11 cellular contexts compared by ENCODE assay signal in genomic region chr3:94525039-94525438, GRCh38.
DNase-seq lines count a peak whose midpoint lies in the region; ATAC-seq and TF ChIP-seq lines count a peak whose summit lies in the region.
"Had no signal": no experiment of that assay in that cellular context is flagged by ENCODE, and none has a peak within 500 bp of the region (broad histone marks: within the 10 kb centered on the region; RNA-seq: fewer than 3 reads in every experiment).

No MANE protein-coding gene starts in this region.

- no CpG with 5 or more reads among the region's 6 CpGs for WGBS in H9 (ENCODE audit: extremely low coverage, insufficient read length, low lambda C conversion rate)

- peak; percentile 49; the same call in 2 of the 3 replicates for TF ChIP-seq CTCF in H9 (conservative IDR thresholded peaks at IDR 0.05)

- CTCF ChIA-PET in CD4-positive, alpha-beta memory T cell (lab: Charles Lee; ENCODE audit: partially characterized antibody) = no interaction called here

- no peak overlapping the region for H4K91ac ChIP-seq in H9 (ENCODE audit: insufficient read length, low read depth, low read length)

- no peaks in the 10 kb centered on the region for H3K79me2 ChIP-seq in H9 (ENCODE audit: insufficient read depth, low read length)

- H2BK20ac ChIP-seq in H9 (ENCODE audit: low read depth, low read length, poor library complexity, severe bottlenecking) = no peak overlapping the region

- H3K4me3 Mint-ChIP-seq in H9 = no peak overlapping the region
- H3K4me3 Mint-ChIP-seq in CD4-positive, alpha-beta memory T cell = no peak overlapping the region
- H3K4me3 Mint-ChIP-seq: T-helper 1 cell treated with Interleukin-12 subunit alpha and Interleukin-12 subunit beta and Interleukin-4 antibody, amounts not matched to agents 30 μg/mL and 1 μg/mL, for 36 hours had no signal

- no peak overlapping the region for H4K5ac ChIP-seq in H9 (ENCODE audit: insufficient read length, low read depth, low read length)

- H3K4me2 ChIP-seq in H9 (ENCODE audit: insufficient read depth, insufficient read length, low read length) = no peak overlapping the region

- DNase-seq in H9 (peak; percentile 28), SJSA1 (ENCODE audit: low read depth in 1 of 2, low spot score in 2 of 2) (peak; percentile 42 to 45), globus pallidus (ENCODE audit: low spot score) (peak; percentile 20), pons (ENCODE audit: low spot score) (peak; percentile 10), mesenteric fat pad (ENCODE audit: low spot score) (no peak)
- DNase-seq in CD4-positive, alpha-beta memory T cell = no peak
- DNase-seq in stimulated activated CD8-positive, alpha-beta memory T cell treated with anti-CD3 and anti-CD28 coated beads, Interleukin-4, amount 100 ng/mL, for 48 hours = no peak
- DNase-seq: activated naive CD4-positive, alpha-beta T cell treated with Interleukin-2 at 50 U/mL for 16 hours; GOT3 had no signal

- H3K27ac ChIP-seq in H9 (ENCODE audit: insufficient read length, low read depth, low read length) (no peak overlapping the region), SJSA1 (no peak overlapping the region)
- H3K27ac ChIP-seq in CD4-positive, alpha-beta memory T cell (ENCODE audit: low read depth, low read length) = no peak overlapping the region

- H3K27ac Mint-ChIP-seq in H9 = no peak overlapping the region
- no peak overlapping the region for H3K27ac Mint-ChIP-seq in CD4-positive, alpha-beta memory T cell
- H3K27ac Mint-ChIP-seq: T-helper 1 cell treated with Interleukin-12 subunit alpha and Interleukin-12 subunit beta and Interleukin-4 antibody, amounts not matched to agents 30 μg/mL and 1 μg/mL, for 36 hours had no signal

- no peak overlapping the region for H3K14ac ChIP-seq in H9 (ENCODE audit: insufficient read depth, low read length)

- no peak overlapping the region for H3K23ac ChIP-seq in H9 (ENCODE audit: insufficient read length, low read depth, low read length)

- H3K23me2 ChIP-seq in H9 (ENCODE audit: insufficient read length, low read depth, low read length, poor library complexity, severe bottlenecking) = no peaks in the 10 kb centered on the region

- no peak overlapping the region for H2AK5ac ChIP-seq in H9 (ENCODE audit: insufficient read length, low read length)

- H3K4me3 ChIP-seq in SJSA1 = no peak overlapping the region
- H3K4me3 ChIP-seq in CD4-positive, alpha-beta memory T cell (ENCODE audit: low read length in 2 of 2) = no peak overlapping the region

- H3K18ac ChIP-seq in H9 (ENCODE audit: insufficient read length, low read depth, low read length) = no peak overlapping the region

- H2BK15ac ChIP-seq in H9 (ENCODE audit: low read depth, low read length) = no peak overlapping the region

- no peaks in the 10 kb centered on the region for H3K4me1 ChIP-seq in H9 (ENCODE audit: insufficient read depth, low read length)
- H3K4me1 ChIP-seq in SJSA1 (replicated peaks) = peaks cover 5% of the 10 kb centered on the region; the same call in 1 of the 2 replicates
- no peaks in the 10 kb centered on the region for H3K4me1 ChIP-seq in CD4-positive, alpha-beta memory T cell (ENCODE audit: insufficient read depth, low read length)

- H3K9me3 ChIP-seq in H9 (ENCODE audit: control insufficient read depth, low read depth, low read length) (no peaks in the 10 kb centered on the region), SJSA1 (replicated peaks) (no peaks in the 10 kb centered on the region)
- H3K9me3 ChIP-seq in CD4-positive, alpha-beta memory T cell (ENCODE audit: control insufficient read depth in 1 of 2, low read length in 2 of 2) = no peaks in the 10 kb centered on the region

- no peak overlapping the region for H2BK12ac ChIP-seq in H9 (ENCODE audit: insufficient read length, low read depth, low read length)

- H3K4ac ChIP-seq in H9 (ENCODE audit: low read depth, low read length) = no peak overlapping the region

- intact Hi-C loops in CD4-positive, alpha-beta memory T cell (cut with micrococcal nuclease) = no loop called here

- no peak overlapping the region for H3K9ac ChIP-seq in H9 (ENCODE audit: extremely low read depth, insufficient read length, low read length)

- no peak overlapping the region for H4K8ac ChIP-seq in H9 (replicated peaks; ENCODE audit: insufficient read length, low read depth, low read length)

- no peaks in the 10 kb centered on the region for H4K20me1 ChIP-seq in H9 (ENCODE audit: control insufficient read depth, insufficient read depth, insufficient read length)

- no peaks in the 10 kb centered on the region for H3K36me3 Mint-ChIP-seq in H9 (ENCODE audit: insufficient read depth in 1 of 3, low read depth in 3 of 3)
- no peaks in the 10 kb centered on the region for H3K36me3 Mint-ChIP-seq in CD4-positive, alpha-beta memory T cell

- no peak overlapping the region for H2BK5ac ChIP-seq in H9 (ENCODE audit: insufficient read length, low read length)

- POLR2A ChIA-PET in CD4-positive, alpha-beta memory T cell (lab: Charles Lee; ENCODE audit: partially characterized antibody) = no interaction called here

- no peaks in the 10 kb centered on the region for H3K79me1 ChIP-seq in H9 (ENCODE audit: insufficient read depth, low read depth, low read length, poor library complexity, severe bottlenecking)

- no peaks in the 10 kb centered on the region for H3K27me3 Mint-ChIP-seq in H9 (ENCODE audit: low read depth)
- H3K27me3 Mint-ChIP-seq in CD4-positive, alpha-beta memory T cell = no peaks in the 10 kb centered on the region

- H3K4me1 Mint-ChIP-seq in H9 = peaks cover 25 to 26% of the 10 kb centered on the region in 2 experiments
- H3K4me1 Mint-ChIP-seq in CD4-positive, alpha-beta memory T cell = no peaks in the 10 kb centered on the region

- H3K36me3 ChIP-seq in SJSA1 = no peaks in the 10 kb centered on the region
- no peaks in the 10 kb centered on the region for H3K36me3 ChIP-seq in CD4-positive, alpha-beta memory T cell (ENCODE audit: insufficient read depth, low read length)

- H2BK120ac ChIP-seq in H9 (ENCODE audit: low read depth, low read length, poor library complexity, severe bottlenecking) = no peak overlapping the region

- H3K27me3 ChIP-seq in H9 (ENCODE audit: insufficient read depth, low read length) (no peaks in the 10 kb centered on the region), SJSA1 (replicated peaks) (no peaks in the 10 kb centered on the region)
- no peaks in the 10 kb centered on the region for H3K27me3 ChIP-seq in CD4-positive, alpha-beta memory T cell (ENCODE audit: insufficient read depth, low read length)

- no peak overlapping the region for H2AFZ ChIP-seq in H9 (ENCODE audit: low read length)

- H3K9me3 Mint-ChIP-seq in H9 = no peaks in the 10 kb centered on the region
- peaks cover 0 to 9% (median 2%) of the 10 kb centered on the region in 8 donors for H3K9me3 Mint-ChIP-seq in CD4-positive, alpha-beta memory T cell
- H3K9me3 Mint-ChIP-seq: T-helper 1 cell treated with Interleukin-12 subunit alpha and Interleukin-12 subunit beta and Interleukin-4 antibody, amounts not matched to agents 30 μg/mL and 1 μg/mL, for 36 hours had no signal

- H3K56ac ChIP-seq in H9 (ENCODE audit: insufficient read length, low read depth, low read length) = no peak overlapping the region

- ATAC-seq in HG03039 (IDR thresholded peaks at IDR 0.05; ENCODE audit: unreplicated experiment) = no peak

- H3T11ph ChIP-seq in H9 (ENCODE audit: low read length) = no peak overlapping the region

Comparison
In these comparisons a context has a peak if more than half of its experiments do, and no peak if none do; other contexts are left out.
1. DNase-seq: peak in H9 (single experiment), SJSA1 (2 of 2), globus pallidus (single experiment) and pons (single experiment); none in mesenteric fat pad (single experiment), CD4-positive, alpha-beta memory T cell (0 of 5) and stimulated activated CD8-positive, alpha-beta memory T cell treated with anti-CD3 and anti-CD28 coated beads, Interleukin-4, amount 100 ng/mL, for 48 hours (single experiment).